ENCODE assay signal across 37 cellular contexts in genomic region chr2:107553045-107553444, GRCh38.
"Had no signal": no experiment of that assay in that cellular context is flagged by ENCODE, and none has a peak within 500 bp of the region (broad histone marks: within the 10 kb centered on the region; RNA-seq: fewer than 3 reads in every experiment).

No MANE protein-coding gene starts in this region.

- H3K4me3 Mint-ChIP-seq: activated B cell treated with CpG ODN at 0.5 μM for 24 hours; activated CD4-positive, alpha-beta memory T cell treated with anti-CD3 and anti-CD28 coated beads for 36 hours; activated CD4-positive, alpha-beta T cell treated with anti-CD3 and anti-CD28 coated beads, Interleukin-2, amount 10 ng/mL, durations not matched to agents 24 days and 14 days; activated CD8-positive, alpha-beta T cell treated with anti-CD3 and anti-CD28 coated beads for 36 hours; activated naive CD4-positive, alpha-beta T cell treated with anti-CD3 and anti-CD28 coated beads for 36 hours; activated naive CD8-positive, alpha-beta T cell treated with anti-CD3 and anti-CD28 coated beads for 36 hours; activated T-cell treated with anti-CD3 and anti-CD28 coated beads, Interleukin-2, amount 50 U/mL, for 4 hours; activated T-cell treated with anti-CD3 and anti-CD28 coated beads, Interleukin-2, amount 50 U/mL, for 72 hours; activated T-helper 1 cell treated with anti-CD3 and anti-CD28 coated beads, Interleukin-12 subunit alpha, Interleukin-12 subunit beta, Interleukin-2, Interleukin-4 antibody, amounts not matched to agents 30 ng/mL and 10 ng/mL and 1 ng/mL, durations not matched to agents 14 hours and 24 hours and 36 hours; activated T-helper 17 cell treated with anti-CD3 and anti-CD28 coated beads, Interleukin-2, amount 50 U/mL, for 72 hours; T-helper 1 cell treated with Interleukin-12 subunit alpha and Interleukin-12 subunit beta and Interleukin-4 antibody, amounts not matched to agents 30 μg/mL and 1 μg/mL, for 36 hours; T-helper 2 cell treated with Interferon-gamma antibody and Interleukin-4, amounts not matched to agents 5 μg/mL and 100 μg/mL, for 36 hours had no signal

- H3K9me3 ChIP-seq: adrenal gland had no signal

- H3K27me3 Mint-ChIP-seq: activated B cell treated with CpG ODN at 0.5 μM for 24 hours; activated CD4-positive, alpha-beta memory T cell treated with anti-CD3 and anti-CD28 coated beads for 36 hours; activated CD4-positive, alpha-beta T cell treated with anti-CD3 and anti-CD28 coated beads, Interleukin-2, amount 10 ng/mL, durations not matched to agents 24 days and 14 days; activated CD8-positive, alpha-beta T cell treated with anti-CD3 and anti-CD28 coated beads for 36 hours; activated naive CD8-positive, alpha-beta T cell treated with anti-CD3 and anti-CD28 coated beads for 36 hours; activated T-helper 17 cell treated with anti-CD3 and anti-CD28 coated beads, Interleukin-2, amount 50 U/mL, for 72 hours had no signal

- H3K27ac Mint-ChIP-seq: activated B cell treated with CpG ODN at 0.5 μM for 24 hours; activated CD4-positive, alpha-beta memory T cell treated with anti-CD3 and anti-CD28 coated beads for 36 hours; activated CD4-positive, alpha-beta T cell treated with anti-CD3 and anti-CD28 coated beads, Interleukin-2, amount 10 ng/mL, durations not matched to agents 24 days and 14 days; activated CD8-positive, alpha-beta T cell treated with anti-CD3 and anti-CD28 coated beads for 36 hours; activated naive CD4-positive, alpha-beta T cell treated with anti-CD3 and anti-CD28 coated beads for 36 hours; activated naive CD4-positive, alpha-beta T cell treated with anti-CD3 and anti-CD28 coated beads, Interleukin-2, amount 50 U/mL, for 72 hours; activated naive CD8-positive, alpha-beta T cell treated with anti-CD3 and anti-CD28 coated beads for 36 hours; activated T-cell treated with anti-CD3 and anti-CD28 coated beads, Interleukin-2, amount 50 U/mL, for 72 hours; activated T-helper 1 cell treated with anti-CD3 and anti-CD28 coated beads, Interleukin-12 subunit alpha, Interleukin-12 subunit beta, Interleukin-2, Interleukin-4 antibody, amounts not matched to agents 30 ng/mL and 10 ng/mL and 1 ng/mL, durations not matched to agents 14 hours and 24 hours and 36 hours; activated T-helper 17 cell treated with anti-CD3 and anti-CD28 coated beads, Interleukin-2, amount 50 U/mL, for 72 hours; T-helper 1 cell treated with Interleukin-12 subunit alpha and Interleukin-12 subunit beta and Interleukin-4 antibody, amounts not matched to agents 30 μg/mL and 1 μg/mL, for 36 hours; T-helper 2 cell treated with Interferon-gamma antibody and Interleukin-4, amounts not matched to agents 5 μg/mL and 100 μg/mL, for 36 hours had no signal

- H3K4me1 Mint-ChIP-seq: activated B cell treated with CpG ODN at 0.5 μM for 24 hours; activated CD4-positive, alpha-beta T cell treated with anti-CD3 and anti-CD28 coated beads, Interleukin-2, amount 10 ng/mL, durations not matched to agents 24 days and 14 days; activated naive CD8-positive, alpha-beta T cell treated with anti-CD3 and anti-CD28 coated beads for 36 hours; activated T-helper 17 cell treated with anti-CD3 and anti-CD28 coated beads, Interleukin-2, amount 50 U/mL, for 72 hours had no signal

- H3K4me3 ChIP-seq: adrenal gland, body of pancreas, breast epithelium had no signal

- FAIRE-seq: astrocyte, TTC549 had no signal

- H3K27ac ChIP-seq: adrenal gland, body of pancreas, brain microvascular endothelial cell, breast epithelium, VCaP had no signal

- DNase-seq: activated B cell treated with CpG ODN at 0.5 μM for 24 hours; activated CD4-positive, alpha-beta memory T cell treated with anti-CD3 and anti-CD28 coated beads for 36 hours; activated CD4-positive, alpha-beta T cell treated with anti-CD3 and anti-CD28 coated beads for 4 hours; activated CD4-positive, alpha-beta T cell treated with anti-CD3 and anti-CD28 coated beads, Interleukin-2, amount 50 U/mL, for 1 hour; activated CD4-positive, alpha-beta T cell treated with anti-CD3 and anti-CD28 coated beads, Interleukin-2, amount 50 U/mL, for 4 hours; activated CD4-positive, CD25-positive, alpha-beta regulatory T cell treated with anti-CD3 and anti-CD28 coated beads, Interleukin-2, amount 50 U/mL, for 72 hours; activated CD8-positive, alpha-beta memory T cell treated with anti-CD3 and anti-CD28 coated beads, Interleukin-2, amount 50 U/mL, for 4 hours; activated CD8-positive, alpha-beta T cell treated with anti-CD3 and anti-CD28 coated beads for 36 hours; activated effector memory CD4-positive, alpha-beta T cell treated with anti-CD3 and anti-CD28 coated beads, Interleukin-2, amount 50 U/mL, for 16 hours; activated gamma-delta T cell treated with Interleukin-2 at 50 U/mL for 16 hours; activated naive CD4-positive, alpha-beta T cell; activated naive CD4-positive, alpha-beta T cell treated with anti-CD3 and anti-CD28 coated beads for 36 hours; activated naive CD4-positive, alpha-beta T cell treated with anti-CD3 and anti-CD28 coated beads, Interleukin-2, amount 50 U/mL, for 16 hours; activated naive CD8-positive, alpha-beta T cell treated with anti-CD3 and anti-CD28 coated beads for 36 hours; activated T-cell treated with anti-CD3 and anti-CD28 coated beads for 4 hours; activated T-cell treated with anti-CD3 and anti-CD28 coated beads, Interleukin-2, amount 50 U/mL, for 1 hour; activated T-cell treated with anti-CD3 and anti-CD28 coated beads, Interleukin-2, amount 50 U/mL, for 4 hours; activated T-cell treated with anti-CD3 and anti-CD28 coated beads, Interleukin-2, amount 50 U/mL, for 72 hours; amniotic stem cell; aorta; body of pancreas; brain microvascular endothelial cell; central memory CD4-positive, alpha-beta T cell; T-helper 1 cell; T-helper 2 cell; T-helper 9 cell had no signal

- H3K36me3 ChIP-seq: adrenal gland, brain microvascular endothelial cell, breast epithelium had no signal

- H3K36me3 Mint-ChIP-seq: activated CD4-positive, alpha-beta memory T cell treated with anti-CD3 and anti-CD28 coated beads for 36 hours; activated naive CD8-positive, alpha-beta T cell treated with anti-CD3 and anti-CD28 coated beads for 36 hours had no signal

- H3K9me3 Mint-ChIP-seq: activated T-helper 17 cell treated with anti-CD3 and anti-CD28 coated beads, Interleukin-2, amount 50 U/mL, for 72 hours had no signal

- H3K4me1 ChIP-seq: adrenal gland, body of pancreas, breast epithelium had no signal

- ATAC-seq: activated CD8-positive, alpha-beta T cell treated with anti-CD3 and anti-CD28 coated beads for 36 hours; activated naive CD4-positive, alpha-beta T cell treated with anti-CD3 and anti-CD28 coated beads, Interleukin-2, amount 50 U/mL, for 72 hours; activated T-cell treated with anti-CD3 and anti-CD28 coated beads, Interleukin-2, amount 50 U/mL, for 4 hours; activated T-cell treated with anti-CD3 and anti-CD28 coated beads, Interleukin-2, amount 50 U/mL, for 72 hours; activated T-helper 17 cell treated with anti-CD3 and anti-CD28 coated beads, Interleukin-2, amount 50 U/mL, for 72 hours; body of pancreas had no signal

- H3K27me3 ChIP-seq: adrenal gland, body of pancreas, brain microvascular endothelial cell, breast epithelium had no signal
